Comparison of ENCODE assay signal across 13 cellular contexts in the genomic region with DNA sequence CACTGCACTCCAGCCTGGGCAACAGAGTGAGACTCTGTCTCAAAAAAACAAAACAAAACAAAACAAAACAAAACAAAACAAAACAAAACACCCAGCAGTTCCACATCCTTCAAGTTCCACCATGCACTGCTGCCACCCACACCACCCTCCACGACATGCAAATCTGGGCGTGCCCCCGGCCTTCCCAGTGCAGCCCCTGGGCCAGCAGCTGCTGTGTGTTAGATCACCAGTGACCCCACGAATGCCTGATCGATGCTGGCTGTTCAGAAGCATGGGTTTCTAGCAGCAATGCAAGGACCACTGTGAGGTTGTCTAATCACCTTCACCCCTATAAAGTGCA. TPM values are rescaled to one million over a fixed set of nuclear protein-coding genes. Genes with fewer than 3 reads are reported as not detected.
"Had no signal": no experiment of that assay in that cellular context is flagged by ENCODE, and none has a peak within 500 bp of the region (broad histone marks: within the 10 kb centered on the region; RNA-seq: fewer than 3 reads in every experiment).

No MANE protein-coding gene starts in this region.

- H3K27me3 ChIP-seq: hepatocyte had no signal

- H3K4me1 ChIP-seq: parathyroid adenoma had no signal

- H3K4me3 ChIP-seq: hepatocyte, lung had no signal

- DNase-seq: activated CD4-positive, alpha-beta T cell treated with anti-CD3 and anti-CD28 coated beads for 4 hours; activated naive CD4-positive, alpha-beta T cell treated with anti-CD3 and anti-CD28 coated beads for 36 hours; activated T-cell treated with anti-CD3 and anti-CD28 coated beads, Interleukin-2, amount 50 U/mL, for 1 hour; dermis blood vessel endothelial cell; effector memory CD8-positive, alpha-beta T cell; natural killer cell; stimulated activated naive B cell treated with anti-CD40 and anti-IgM and Interleukin-4, amounts not matched to agents 10 μg/mL and 1 μg/mL and 100 μg/mL, for 72 hours had no signal

- H3K27ac ChIP-seq: hepatocyte, parathyroid adenoma had no signal

- ATAC-seq: activated T-helper 17 cell treated with anti-CD3 and anti-CD28 coated beads, Interleukin-2, amount 50 U/mL, for 72 hours; effector memory CD8-positive, alpha-beta T cell; left colon; natural killer cell; stimulated activated naive B cell treated with anti-CD40 and anti-IgM and Interleukin-4, amounts not matched to agents 10 μg/mL and 1 μg/mL and 100 μg/mL, for 72 hours; WTC11 had no signal

RNA-seq across cellular contexts. Expression of a gene that starts 36.3 kb away (rescaled TPM):
- total RNA-seq: activated naive CD4-positive, alpha-beta T cell treated with anti-CD3 and anti-CD28 coated beads for 36 hours had no signal
